14 cellular contexts compared by ENCODE assay signal in the genomic region with DNA sequence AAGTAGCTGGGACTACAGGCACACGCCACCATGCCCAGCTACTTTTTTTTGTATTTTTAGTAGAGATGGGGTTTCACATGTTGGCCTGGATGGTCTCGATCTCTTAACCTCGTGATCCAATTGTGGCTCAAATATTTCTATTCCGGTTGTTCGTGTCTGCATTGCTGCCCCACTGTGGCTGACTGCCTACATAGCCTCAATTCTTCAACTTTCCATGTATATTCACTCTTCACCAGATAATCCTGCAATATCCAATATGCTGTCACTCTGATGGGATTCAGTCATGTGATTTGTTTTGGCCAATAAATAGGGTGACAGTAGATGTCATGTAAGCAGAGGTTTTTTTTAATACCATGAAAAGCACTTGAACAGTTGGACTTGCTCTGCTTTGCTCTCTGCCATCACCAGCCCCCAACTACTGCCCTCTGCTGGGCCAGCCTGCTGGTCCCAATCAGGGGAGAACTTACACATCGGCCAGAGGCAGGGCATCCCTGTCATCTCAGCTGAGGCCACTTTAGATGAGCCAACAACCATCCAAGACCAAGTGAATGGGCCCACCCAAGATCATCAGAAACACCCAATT. TPM values are rescaled to one million over a fixed set of nuclear protein-coding genes. Genes with fewer than 3 reads are reported as not detected.
A peak's percentile ranks its signal among the peaks of the same experiment; 100 is the strongest.
DNase-seq lines count a peak whose midpoint lies in the region; ATAC-seq and TF ChIP-seq lines count a peak whose summit lies in the region.
"Had no signal": no experiment of that assay in that cellular context is flagged by ENCODE, and none has a peak within 500 bp of the region (broad histone marks: within the 10 kb centered on the region; RNA-seq: fewer than 3 reads in every experiment).

No MANE protein-coding gene starts in this region.

- POLR2A ChIA-PET in activated CD4-positive, alpha-beta memory T cell treated with anti-CD3 and anti-CD28 coated beads, Interleukin-2, amount 10 ng/mL, durations not matched to agents 7 days and 5 days (lab: Charles Lee): no interaction called here
- POLR2A ChIA-PET in activated CD4-positive, alpha-beta memory T cell treated with anti-CD3 and anti-CD28 coated beads for 36 hours (lab: Charles Lee): no interaction called here

- H3K27ac Mint-ChIP-seq in activated CD4-positive, alpha-beta memory T cell treated with anti-CD3 and anti-CD28 coated beads, Interleukin-2, amount 10 ng/mL, durations not matched to agents 7 days and 5 days: no peak overlapping the region
- H3K27ac Mint-ChIP-seq in activated CD4-positive, alpha-beta memory T cell treated with anti-CD3 and anti-CD28 coated beads for 36 hours: no peak overlapping the region

- no peaks in the 10 kb centered on the region for H3K27me3 ChIP-seq in osteoblast (ENCODE audit: insufficient read depth, low read length)
- no peaks in the 10 kb centered on the region for H3K27me3 ChIP-seq in tibial artery

- peak; percentile 43 for TF ChIP-seq CTCF in LNCAP (IDR thresholded peaks at IDR 0.05)
- TF ChIP-seq CTCF in choroid plexus epithelial cell (conservative IDR thresholded peaks at IDR 0.05; ENCODE audit: low read depth, low read length): peak; percentile 51
- TF ChIP-seq CTCF in osteoblast (IDR thresholded peaks at IDR 0.05; ENCODE audit: extremely low read depth, low read depth, low read length): peak; percentile 58
- TF ChIP-seq CTCF in tibial artery (IDR thresholded peaks at IDR 0.05): no peak

- peaks cover 53% of the 10 kb centered on the region for H3K36me3 Mint-ChIP-seq in activated CD4-positive, alpha-beta memory T cell treated with anti-CD3 and anti-CD28 coated beads, Interleukin-2, amount 10 ng/mL, durations not matched to agents 7 days and 5 days (ENCODE audit: low read depth)
- H3K36me3 Mint-ChIP-seq in activated CD4-positive, alpha-beta memory T cell treated with anti-CD3 and anti-CD28 coated beads for 36 hours: peaks cover 51% of the 10 kb centered on the region

- no peaks in the 10 kb centered on the region for H4K20me1 ChIP-seq in osteoblast (ENCODE audit: insufficient read depth, low read length)

- no peak overlapping the region for H3K4me2 ChIP-seq in osteoblast (ENCODE audit: insufficient read depth, low read length)

- no peaks in the 10 kb centered on the region for H3K4me1 Mint-ChIP-seq in activated CD4-positive, alpha-beta memory T cell treated with anti-CD3 and anti-CD28 coated beads, Interleukin-2, amount 10 ng/mL, durations not matched to agents 7 days and 5 days
- peaks cover 2% of the 10 kb centered on the region for H3K4me1 Mint-ChIP-seq in activated CD4-positive, alpha-beta memory T cell treated with anti-CD3 and anti-CD28 coated beads for 36 hours (ENCODE audit: low read depth)

- H3K9me3 ChIP-seq in osteoblast (ENCODE audit: low read depth, low read length) (no peaks in the 10 kb centered on the region), tibial artery (no peaks in the 10 kb centered on the region)
- H3K9me3 ChIP-seq: psoas muscle had no signal

- CTCF ChIA-PET in activated CD4-positive, alpha-beta memory T cell treated with anti-CD3 and anti-CD28 coated beads, Interleukin-2, amount 10 ng/mL, durations not matched to agents 7 days and 5 days (lab: Charles Lee): no interaction called here
- CTCF ChIA-PET in activated CD4-positive, alpha-beta memory T cell treated with anti-CD3 and anti-CD28 coated beads for 36 hours (lab: Charles Lee): no interaction called here

- DNase-seq in activated CD4-positive, alpha-beta memory T cell treated with anti-CD3 and anti-CD28 coated beads, Interleukin-2, amount 10 ng/mL, durations not matched to agents 7 days and 5 days: peak; percentile 22
- DNase-seq in activated CD4-positive, alpha-beta memory T cell treated with anti-CD3 and anti-CD28 coated beads for 36 hours: no peak
- DNase-seq in choroid plexus epithelial cell (ENCODE audit: low read depth) (peak; percentile 23), osteoblast (ENCODE audit: insufficient read length, low spot score, missing footprints) (peak; percentile 5), NCI-H774 (lab: John Stamatoyannopoulos, UW) (no peak), tibial artery (no peak)
- DNase-seq: activated CD4-positive, CD25-positive, alpha-beta regulatory T cell; amniotic stem cell; C1 segment of cervical spinal cord; hippocampal formation; NCI-H2081 treated with DMSO at 0.1 percent for 48 hours; psoas muscle had no signal

- no peaks in the 10 kb centered on the region for H3K36me3 ChIP-seq in osteoblast (ENCODE audit: insufficient read depth, low read length)
- peaks cover 0 to 10% (median 8%) of the 10 kb centered on the region in 3 donors for H3K36me3 ChIP-seq in tibial artery

- H3K79me2 ChIP-seq in osteoblast (ENCODE audit: insufficient read depth, low read length): no peaks in the 10 kb centered on the region

- ATAC-seq in GM21515 (IDR thresholded peaks at IDR 0.05; ENCODE audit: unreplicated experiment): no peak
- ATAC-seq: psoas muscle had no signal

- H3K4me1 ChIP-seq in osteoblast (ENCODE audit: insufficient read depth, low read length) (no peaks in the 10 kb centered on the region), tibial artery (no peaks in the 10 kb centered on the region)
- H3K4me1 ChIP-seq: psoas muscle had no signal

- intact Hi-C loops in activated CD4-positive, alpha-beta memory T cell treated with anti-CD3 and anti-CD28 coated beads for 36 hours (cut with micrococcal nuclease): no loop called here
- intact Hi-C loops in tibial artery (cut with DNase I; ENCODE audit: low total_unique reads): no loop called here

- H3K27ac ChIP-seq in osteoblast (ENCODE audit: low read depth, low read length) (no peak overlapping the region), tibial artery (no peak overlapping the region)
- H3K27ac ChIP-seq: psoas muscle had no signal

- no peak overlapping the region for H2AFZ ChIP-seq in osteoblast (ENCODE audit: low read length)

- peaks cover 3% of the 10 kb centered on the region for H3K9me3 Mint-ChIP-seq in activated CD4-positive, alpha-beta memory T cell treated with anti-CD3 and anti-CD28 coated beads, Interleukin-2, amount 10 ng/mL, durations not matched to agents 7 days and 5 days
- H3K9me3 Mint-ChIP-seq in activated CD4-positive, alpha-beta memory T cell treated with anti-CD3 and anti-CD28 coated beads for 36 hours: peaks cover 6% of the 10 kb centered on the region

- no peak overlapping the region for H3K4me3 ChIP-seq in choroid plexus epithelial cell (ENCODE audit: low read depth, low read length)
- no peak overlapping the region for H3K4me3 ChIP-seq in osteoblast (ENCODE audit: insufficient read depth, low read length)
- H3K4me3 ChIP-seq in tibial artery: no peak overlapping the region
- H3K4me3 ChIP-seq: psoas muscle had no signal

- H3K27me3 Mint-ChIP-seq in activated CD4-positive, alpha-beta memory T cell treated with anti-CD3 and anti-CD28 coated beads, Interleukin-2, amount 10 ng/mL, durations not matched to agents 7 days and 5 days: no peaks in the 10 kb centered on the region
- H3K27me3 Mint-ChIP-seq in activated CD4-positive, alpha-beta memory T cell treated with anti-CD3 and anti-CD28 coated beads for 36 hours: no peaks in the 10 kb centered on the region

- H3K4me3 Mint-ChIP-seq in activated CD4-positive, alpha-beta memory T cell treated with anti-CD3 and anti-CD28 coated beads, Interleukin-2, amount 10 ng/mL, durations not matched to agents 7 days and 5 days: no peak overlapping the region
- no peak overlapping the region for H3K4me3 Mint-ChIP-seq in activated CD4-positive, alpha-beta memory T cell treated with anti-CD3 and anti-CD28 coated beads for 36 hours

RNA-seq across cellular contexts. Expression of a gene that starts 56.7 kb away (rescaled TPM):
- 10 to 100 TPM; 31.0 to 35.0 TPM for total RNA-seq in activated CD4-positive, alpha-beta memory T cell treated with anti-CD3 and anti-CD28 coated beads, Interleukin-2, amount 10 ng/mL, durations not matched to agents 7 days and 5 days
- total RNA-seq in activated CD4-positive, alpha-beta memory T cell treated with anti-CD3 and anti-CD28 coated beads for 36 hours: 10 to 100 TPM; 12.6 to 15.0 TPM
- total RNA-seq in osteoblast: 4.7 and 6.8 TPM in 2 replicates

Comparison
In these comparisons a context has a peak if more than half of its experiments do, and no peak if none do; other contexts are left out.
1. DNase-seq: peak in activated CD4-positive, alpha-beta memory T cell treated with anti-CD3 and anti-CD28 coated beads, Interleukin-2, amount 10 ng/mL, durations not matched to agents 7 days and 5 days (single experiment), choroid plexus epithelial cell (single experiment) and osteoblast (single experiment); none in activated CD4-positive, alpha-beta memory T cell treated with anti-CD3 and anti-CD28 coated beads for 36 hours (single experiment), NCI-H774 (single experiment) and tibial artery (0 of 2).
2. CTCF ChIP-seq: peak in LNCAP (single experiment), choroid plexus epithelial cell (single experiment) and osteoblast (single experiment); none in tibial artery (0 of 2).